ENCODE assay signal across 19 cellular contexts in the genomic region with DNA sequence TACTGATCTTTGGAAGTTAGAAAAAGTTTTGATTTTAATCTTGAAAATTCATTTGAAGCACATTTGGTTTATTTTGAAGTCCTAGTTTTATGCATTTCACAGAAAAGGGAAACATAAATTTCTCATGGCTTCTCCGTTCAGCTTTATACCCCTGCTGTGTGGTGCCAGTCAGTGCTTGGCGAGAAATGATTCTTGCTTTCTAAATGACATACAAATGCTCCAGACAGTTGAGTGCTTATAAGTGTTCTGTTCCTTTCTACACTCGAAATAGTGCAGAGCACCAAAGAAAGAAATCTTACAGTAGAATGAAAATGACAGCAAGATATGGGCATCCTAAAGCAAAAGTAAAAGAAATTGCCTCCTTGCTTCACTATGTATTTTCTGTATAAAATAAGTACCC. TPM values are rescaled to one million over a fixed set of nuclear protein-coding genes. Genes with fewer than 3 reads are reported as not detected.
DNase-seq lines count a peak whose midpoint lies in the region; ATAC-seq and TF ChIP-seq lines count a peak whose summit lies in the region.
"Had no signal": no experiment of that assay in that cellular context is flagged by ENCODE, and none has a peak within 500 bp of the region (broad histone marks: within the 10 kb centered on the region; RNA-seq: fewer than 3 reads in every experiment).

No MANE protein-coding gene starts in this region.

- H3K9me3 Mint-ChIP-seq in CD8-positive, alpha-beta memory T cell: no peaks in the 10 kb centered on the region
- no peaks in the 10 kb centered on the region for H3K9me3 Mint-ChIP-seq in MCF 10A (ENCODE audit: unreplicated experiment)
- H3K9me3 Mint-ChIP-seq: stimulated activated naive CD8-positive, alpha-beta T cell treated with anti-CD3 and anti-CD28 coated beads, Interleukin-15, Interleukin-2, amounts not matched to agents 100 ng/mL and 50 ng/mL, for 24 hours had no signal

- POLR2A ChIA-PET in CD8-positive, alpha-beta memory T cell (lab: Charles Lee): no interaction called here
- POLR2A ChIA-PET in MCF 10A (lab: Yijun Ruan, JAX): interaction anchor here (0.7 to 0.9 kb wide), 2 partner anchors 10 to 45 kb away, joined by 3 to 6 read pairs; a partner anchor contains a TSS

- DNase-seq in CD8-positive, alpha-beta memory T cell: no peak
- DNase-seq in DMS 273 (lab: John Stamatoyannopoulos, UW; ENCODE audit: unreplicated experiment) (no peak), left cardiac atrium (no peak), MCF 10A (ENCODE audit: unreplicated experiment) (no peak), left lung (no peak)
- DNase-seq: activated CD4-positive, alpha-beta T cell treated with anti-CD3 and anti-CD28 coated beads, Interleukin-2, amount 50 U/mL, for 48 hours; activated naive CD4-positive, alpha-beta T cell treated with Interleukin-2 at 50 U/mL for 16 hours; kidney; RPMI8226; stimulated activated CD4-positive, alpha-beta T cell treated with anti-CD3 and anti-CD28 coated beads, Interleukin-4, amount 100 ng/mL, for 4 hours had no signal

- no peaks in the 10 kb centered on the region for H3K27me3 ChIP-seq in CD8-positive, alpha-beta memory T cell (ENCODE audit: insufficient read depth, low read length, poor library complexity, severe bottlenecking)
- no peaks in the 10 kb centered on the region for H3K27me3 ChIP-seq in left lung
- H3K27me3 ChIP-seq: gastroesophageal sphincter had no signal

- no peaks in the 10 kb centered on the region for H3K36me3 ChIP-seq in CD8-positive, alpha-beta memory T cell (ENCODE audit: insufficient read depth, low read length)
- no peaks in the 10 kb centered on the region for H3K36me3 ChIP-seq in left lung
- H3K36me3 ChIP-seq: gastroesophageal sphincter, HAP-1 had no signal

- H3K27ac ChIP-seq in CD8-positive, alpha-beta memory T cell (ENCODE audit: low read depth, low read length): no peak overlapping the region
- H3K27ac ChIP-seq in left lung: no peak overlapping the region
- H3K27ac ChIP-seq: gastroesophageal sphincter had no signal

- H3K4me1 Mint-ChIP-seq in CD8-positive, alpha-beta memory T cell: peaks cover 4 to 13% (median 9%) of the 10 kb centered on the region in 3 donors
- no peaks in the 10 kb centered on the region for H3K4me1 Mint-ChIP-seq in MCF 10A (ENCODE audit: insufficient read depth, unreplicated experiment)

- H3K4me3 Mint-ChIP-seq in CD8-positive, alpha-beta memory T cell: peak overlapping the region; percentile 7 to 80 (median 63)
- no peak overlapping the region for H3K4me3 Mint-ChIP-seq in MCF 10A (ENCODE audit: unreplicated experiment)
- H3K4me3 Mint-ChIP-seq: stimulated activated naive CD8-positive, alpha-beta T cell treated with anti-CD3 and anti-CD28 coated beads, Interleukin-15, Interleukin-2, amounts not matched to agents 100 ng/mL and 50 ng/mL, for 24 hours had no signal

- ATAC-seq in GM18868 (IDR thresholded peaks at IDR 0.05; ENCODE audit: unreplicated experiment) (peak; percentile 95), HG02610 (IDR thresholded peaks at IDR 0.05; ENCODE audit: unreplicated experiment) (peak; percentile 83), HG03442 (IDR thresholded peaks at IDR 0.05; ENCODE audit: unreplicated experiment) (peak; percentile 72), left cardiac atrium (no peak), left lung (no peak)
- ATAC-seq: gastroesophageal sphincter had no signal

- peaks cover 2% of the 10 kb centered on the region for H3K4me1 ChIP-seq in CD8-positive, alpha-beta memory T cell (ENCODE audit: insufficient read depth, low read length)
- peaks cover 0 to 3% of the 10 kb centered on the region in 2 donors for H3K4me1 ChIP-seq in left lung
- H3K4me1 ChIP-seq: HAP-1 had no signal

- BruUV-seq in MCF 10A (replicated peaks; lab: Mats Ljungman, UMichigan): no TSS peak

- TF ChIP-seq CTCF in MCF 10A (IDR thresholded peaks at IDR 0.05; ENCODE audit: unreplicated experiment) (no peak), left lung (IDR thresholded peaks at IDR 0.05) (no peak)

- peaks cover 0 to 6% of the 10 kb centered on the region in 2 donors for H3K27me3 Mint-ChIP-seq in CD8-positive, alpha-beta memory T cell
- peaks cover 30% of the 10 kb centered on the region for H3K27me3 Mint-ChIP-seq in MCF 10A (ENCODE audit: insufficient read depth, unreplicated experiment)

- H3K36me3 Mint-ChIP-seq in CD8-positive, alpha-beta memory T cell: no peaks in the 10 kb centered on the region
- no peaks in the 10 kb centered on the region for H3K36me3 Mint-ChIP-seq in MCF 10A (ENCODE audit: insufficient read depth, unreplicated experiment)

- CTCF ChIA-PET in CD8-positive, alpha-beta memory T cell (lab: Charles Lee): no interaction called here
- CTCF ChIA-PET in MCF 10A (lab: Yijun Ruan, JAX): no interaction called here

- H3K9me3 ChIP-seq in CD8-positive, alpha-beta memory T cell (ENCODE audit: low read length): no peaks in the 10 kb centered on the region
- H3K9me3 ChIP-seq in left lung: no peaks in the 10 kb centered on the region
- H3K9me3 ChIP-seq: gastroesophageal sphincter, HAP-1 had no signal

- intact Hi-C loops in left cardiac atrium (cut with DNase I): no loop called here
- intact Hi-C loops in MCF 10A (cut with micrococcal nuclease): no loop called here
- intact Hi-C loops in left lung (cut with DNase I): no loop called here

- H3K27ac Mint-ChIP-seq in CD8-positive, alpha-beta memory T cell: peak overlapping the region in 3 of 8 donors; percentile 4 to 51 (median 38)
- no peak overlapping the region for H3K27ac Mint-ChIP-seq in MCF 10A (ENCODE audit: low read depth, unreplicated experiment)
- H3K27ac Mint-ChIP-seq: stimulated activated naive CD8-positive, alpha-beta T cell treated with anti-CD3 and anti-CD28 coated beads, Interleukin-15, Interleukin-2, amounts not matched to agents 100 ng/mL and 50 ng/mL, for 24 hours had no signal

- H3K4me3 ChIP-seq in CD8-positive, alpha-beta memory T cell (ENCODE audit: low read length): no peak overlapping the region
- no peak overlapping the region for H3K4me3 ChIP-seq in left lung
- H3K4me3 ChIP-seq: gastroesophageal sphincter, HAP-1 had no signal

RNA-seq across cellular contexts. Expression of a gene that starts 9.0 kb away (rescaled TPM):
- 10 to 100 TPM; 49.3 to 50.7 TPM for total RNA-seq in CD8-positive, alpha-beta memory T cell
- polyA plus RNA-seq in CD8-positive, alpha-beta memory T cell: 37.9 TPM
- 10 to 100 TPM; 37.1 to 39.1 TPM for total RNA-seq in left cardiac atrium
- 17.1 and 24.4 TPM in 2 replicates for total RNA-seq in MCF 10A (2022)
- total RNA-seq in left lung: 10 to 100 TPM; 25.2 to 29.1 TPM

RNA-seq across cellular contexts. Expression of a gene that starts 51.5 kb away (rescaled TPM):
- not detected for total RNA-seq in CD8-positive, alpha-beta memory T cell
- polyA plus RNA-seq in CD8-positive, alpha-beta memory T cell: not detected
- total RNA-seq in left cardiac atrium (1 to 10 TPM; 1.2 to 5.6 TPM), MCF 10A (2022) (not detected in 2 replicates), left lung (not detected)
- total RNA-seq: gastroesophageal sphincter, HT1080, kidney, myocyte, renal cortical epithelial cell had no signal

Comparison
In these comparisons a context has a peak if more than half of its experiments do, and no peak if none do; other contexts are left out.
1. ATAC-seq: peak in GM18868 (single experiment), HG02610 (single experiment) and HG03442 (single experiment); none in left cardiac atrium (0 of 2) and left lung (single experiment).